Comparison of ENCODE assay signal across 30 cellular contexts in the genomic region with DNA sequence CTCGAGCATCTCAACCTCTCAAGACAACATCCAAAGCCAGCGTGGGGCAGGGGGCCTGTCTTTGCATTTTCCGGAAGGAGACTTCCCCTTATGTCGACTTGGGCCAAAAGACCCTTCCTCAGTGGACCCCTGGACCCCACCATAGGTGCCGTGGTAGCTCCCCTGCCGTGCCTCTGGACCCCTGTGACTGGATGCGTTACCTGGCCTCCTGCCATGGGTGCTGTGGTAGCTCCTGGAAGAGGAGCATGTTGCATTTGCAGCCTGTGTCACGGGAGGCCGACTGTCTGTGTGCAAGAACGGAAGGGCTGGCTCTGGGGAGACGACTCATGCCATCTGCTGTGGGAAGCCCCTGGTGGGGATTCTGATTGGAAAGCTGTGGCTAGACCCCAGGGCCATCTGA.
"Had no signal": no experiment of that assay in that cellular context is flagged by ENCODE, and none has a peak within 500 bp of the region (broad histone marks: within the 10 kb centered on the region; RNA-seq: fewer than 3 reads in every experiment).

No MANE protein-coding gene starts in this region.

- DNase-seq: activated CD4-positive, alpha-beta memory T cell treated with anti-CD3 and anti-CD28 coated beads for 36 hours; activated CD4-positive, alpha-beta T cell treated with anti-CD3 and anti-CD28 coated beads for 36 hours; activated CD4-positive, alpha-beta T cell treated with anti-CD3 and anti-CD28 coated beads, Interleukin-2, amount 50 U/mL, for 1 hour; activated CD8-positive, alpha-beta memory T cell treated with anti-CD3 and anti-CD28 coated beads, Interleukin-2, amount 50 U/mL, for 4 hours; activated effector memory CD4-positive, alpha-beta T cell treated with anti-CD3 and anti-CD28 coated beads, Interleukin-2, amount 50 U/mL, for 16 hours; activated naive CD4-positive, alpha-beta T cell; activated naive CD4-positive, alpha-beta T cell treated with anti-CD3 and anti-CD28 coated beads, Interleukin-2, amount 50 U/mL, for 16 hours; activated naive CD8-positive, alpha-beta T cell treated with anti-CD3 and anti-CD28 coated beads for 36 hours; activated T-cell treated with anti-CD3 and anti-CD28 coated beads, Interleukin-2, amount 50 U/mL, for 48 hours; amniotic stem cell; NCI-H1105; NCI-H1417 treated with DMSO at 0.1 percent for 48 hours; NCI-H187 treated with DMSO at 0.1 percent for 48 hours; NCI-H2081; NCI-H510A; NCI-H526; NCI-H748 treated with DMSO at 0.1 percent for 48 hours; NK-92 treated with Interleukin-12 subunit alpha and Interleukin-12 subunit beta, amount 100 ng/mL, for 24 hours; PC-9; Right ventricle myocardium superior; SW 1271; T-helper 1 cell; T-helper 2 cell; T-helper 9 cell had no signal

- H3K27ac ChIP-seq: ascending aorta, cardiac muscle cell, PC-9 had no signal

- H3K4me2 ChIP-seq: PC-9 had no signal

- H3K4me1 ChIP-seq: ascending aorta had no signal

- H2AFZ ChIP-seq: PC-9 had no signal

- H3K9me3 ChIP-seq: ascending aorta had no signal

- H3K4me1 Mint-ChIP-seq: activated CD4-positive, alpha-beta T cell treated with anti-CD3 and anti-CD28 coated beads for 36 hours; activated naive CD8-positive, alpha-beta T cell treated with anti-CD3 and anti-CD28 coated beads for 36 hours; activated T-helper 17 cell treated with anti-CD3 and anti-CD28 coated beads, Interleukin-2, amount 50 U/mL, for 72 hours; central memory CD8-positive, alpha-beta T cell had no signal

- H3K36me3 ChIP-seq: ascending aorta, cardiac muscle cell had no signal

- H3K4me3 ChIP-seq: ascending aorta, cardiac muscle cell, K562, PC-9 had no signal

- H3K9me3 Mint-ChIP-seq: activated naive CD8-positive, alpha-beta T cell treated with anti-CD3 and anti-CD28 coated beads for 36 hours; central memory CD8-positive, alpha-beta T cell had no signal

- H3K4me3 Mint-ChIP-seq: activated CD4-positive, alpha-beta memory T cell treated with anti-CD3 and anti-CD28 coated beads for 36 hours; activated CD4-positive, alpha-beta T cell treated with anti-CD3 and anti-CD28 coated beads for 36 hours; activated naive CD8-positive, alpha-beta T cell treated with anti-CD3 and anti-CD28 coated beads for 36 hours; activated T-helper 17 cell treated with anti-CD3 and anti-CD28 coated beads, Interleukin-2, amount 50 U/mL, for 72 hours; central memory CD8-positive, alpha-beta T cell; WTC11 had no signal

- H3K27ac Mint-ChIP-seq: activated CD4-positive, alpha-beta memory T cell treated with anti-CD3 and anti-CD28 coated beads for 36 hours; activated CD4-positive, alpha-beta T cell treated with anti-CD3 and anti-CD28 coated beads for 36 hours; activated naive CD8-positive, alpha-beta T cell treated with anti-CD3 and anti-CD28 coated beads for 36 hours; activated T-helper 17 cell treated with anti-CD3 and anti-CD28 coated beads, Interleukin-2, amount 50 U/mL, for 72 hours; WTC11 had no signal

- H3K27me3 ChIP-seq: ascending aorta, cardiac muscle cell had no signal

- H3K36me3 Mint-ChIP-seq: activated CD4-positive, alpha-beta memory T cell treated with anti-CD3 and anti-CD28 coated beads for 36 hours; activated naive CD8-positive, alpha-beta T cell treated with anti-CD3 and anti-CD28 coated beads for 36 hours; WTC11 had no signal
